Comparison of ENCODE assay signal across 1 cellular context in the genomic region with DNA sequence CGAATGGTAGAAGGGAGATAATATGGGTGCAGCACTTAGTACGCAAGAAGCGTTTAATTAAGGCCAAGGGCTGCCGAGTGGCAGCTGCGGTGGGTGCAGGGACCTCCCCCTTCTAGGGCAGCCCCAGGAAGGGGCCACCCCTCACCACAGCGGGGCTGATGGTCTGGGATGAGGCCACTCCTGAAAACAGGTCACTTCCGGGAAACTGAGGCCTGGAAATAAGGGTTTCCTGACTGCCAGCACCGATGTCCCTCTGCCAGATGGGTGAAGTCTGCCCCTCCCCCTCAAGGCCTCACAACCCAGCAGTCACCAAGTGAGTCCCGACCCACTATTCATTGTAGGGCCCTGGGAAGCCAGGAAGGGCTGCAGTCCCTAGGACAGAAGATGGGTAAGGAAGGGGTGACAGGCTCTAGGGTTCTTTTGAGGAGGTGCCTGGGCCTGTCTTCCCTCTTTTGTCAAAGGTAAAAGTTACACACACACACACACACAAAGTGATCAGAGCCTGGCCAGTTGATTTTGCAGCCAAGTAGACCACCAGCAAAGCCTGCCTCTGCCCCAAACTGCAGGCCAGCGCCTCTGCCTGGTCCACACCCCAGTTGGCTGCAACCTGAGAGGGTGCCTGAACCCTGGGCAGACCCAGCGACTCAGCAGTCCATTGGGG.
TF ChIP-seq lines count a peak whose summit lies in the region.

No MANE protein-coding gene starts in this region.

TF ChIP-seq in HepG2, 621 proteins besides CTCF, POLR2A, EP300 and RAD21 (continued from another document and continues in another):
- TF ChIP-seq, protein P1, sequence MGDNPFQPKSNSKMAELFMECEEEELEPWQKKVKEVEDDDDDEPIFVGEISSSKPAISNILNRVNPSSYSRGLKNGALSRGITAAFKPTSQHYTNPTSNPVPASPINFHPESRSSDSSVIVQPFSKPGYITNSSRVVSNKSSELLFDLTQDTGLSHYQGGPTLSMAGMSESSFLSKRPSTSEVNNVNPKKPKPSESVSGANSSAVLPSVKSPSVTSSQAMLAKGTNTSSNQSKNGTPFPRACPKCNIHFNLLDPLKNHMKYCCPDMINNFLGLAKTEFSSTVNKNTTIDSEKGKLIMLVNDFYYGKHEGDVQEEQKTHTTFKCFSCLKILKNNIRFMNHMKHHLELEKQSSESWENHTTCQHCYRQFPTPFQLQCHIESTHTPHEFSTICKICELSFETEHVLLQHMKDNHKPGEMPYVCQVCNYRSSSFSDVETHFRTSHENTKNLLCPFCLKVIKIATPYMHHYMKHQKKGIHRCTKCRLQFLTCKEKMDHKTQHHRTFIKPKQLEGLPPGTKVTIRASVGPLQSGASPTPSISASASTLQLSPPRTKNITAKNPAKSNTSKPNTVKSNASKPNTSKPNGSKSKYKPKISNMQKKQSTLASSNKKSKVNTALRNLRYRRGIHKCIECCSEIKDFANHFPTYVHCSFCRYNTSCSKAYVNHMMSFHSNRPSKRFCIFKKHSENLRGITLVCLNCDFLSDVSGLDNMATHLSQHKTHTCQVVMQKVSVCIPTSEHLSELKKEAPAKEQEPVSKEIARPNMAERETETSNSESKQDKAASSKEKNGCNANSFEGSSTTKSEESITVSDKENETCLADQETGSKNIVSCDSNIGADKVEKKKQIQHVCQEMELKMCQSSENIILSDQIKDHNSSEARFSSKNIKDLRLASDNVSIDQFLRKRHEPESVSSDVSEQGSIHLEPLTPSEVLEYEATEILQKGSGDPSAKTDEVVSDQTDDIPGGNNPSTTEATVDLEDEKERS (CRISPR knock-in tag; IDR thresholded peaks at IDR 0.05) = 0 out of 2 replicates have a peak, but pooled peaks have one; percentile 28
- TF ChIP-seq, protein P2, sequence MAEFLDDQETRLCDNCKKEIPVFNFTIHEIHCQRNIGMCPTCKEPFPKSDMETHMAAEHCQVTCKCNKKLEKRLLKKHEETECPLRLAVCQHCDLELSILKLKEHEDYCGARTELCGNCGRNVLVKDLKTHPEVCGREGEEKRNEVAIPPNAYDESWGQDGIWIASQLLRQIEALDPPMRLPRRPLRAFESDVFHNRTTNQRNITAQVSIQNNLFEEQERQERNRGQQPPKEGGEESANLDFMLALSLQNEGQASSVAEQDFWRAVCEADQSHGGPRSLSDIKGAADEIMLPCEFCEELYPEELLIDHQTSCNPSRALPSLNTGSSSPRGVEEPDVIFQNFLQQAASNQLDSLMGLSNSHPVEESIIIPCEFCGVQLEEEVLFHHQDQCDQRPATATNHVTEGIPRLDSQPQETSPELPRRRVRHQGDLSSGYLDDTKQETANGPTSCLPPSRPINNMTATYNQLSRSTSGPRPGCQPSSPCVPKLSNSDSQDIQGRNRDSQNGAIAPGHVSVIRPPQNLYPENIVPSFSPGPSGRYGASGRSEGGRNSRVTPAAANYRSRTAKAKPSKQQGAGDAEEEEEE (CRISPR knock-in tag; IDR thresholded peaks at IDR 0.05; ENCODE audit: borderline replicate concordance) = no peak
- TF ChIP-seq, protein P3, sequence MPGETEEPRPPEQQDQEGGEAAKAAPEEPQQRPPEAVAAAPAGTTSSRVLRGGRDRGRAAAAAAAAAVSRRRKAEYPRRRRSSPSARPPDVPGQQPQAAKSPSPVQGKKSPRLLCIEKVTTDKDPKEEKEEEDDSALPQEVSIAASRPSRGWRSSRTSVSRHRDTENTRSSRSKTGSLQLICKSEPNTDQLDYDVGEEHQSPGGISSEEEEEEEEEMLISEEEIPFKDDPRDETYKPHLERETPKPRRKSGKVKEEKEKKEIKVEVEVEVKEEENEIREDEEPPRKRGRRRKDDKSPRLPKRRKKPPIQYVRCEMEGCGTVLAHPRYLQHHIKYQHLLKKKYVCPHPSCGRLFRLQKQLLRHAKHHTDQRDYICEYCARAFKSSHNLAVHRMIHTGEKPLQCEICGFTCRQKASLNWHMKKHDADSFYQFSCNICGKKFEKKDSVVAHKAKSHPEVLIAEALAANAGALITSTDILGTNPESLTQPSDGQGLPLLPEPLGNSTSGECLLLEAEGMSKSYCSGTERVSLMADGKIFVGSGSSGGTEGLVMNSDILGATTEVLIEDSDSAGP (CRISPR knock-in tag; IDR thresholded peaks at IDR 0.05; ENCODE audit: borderline replicate concordance) = peak; percentile 77; the same call in 1 of the 2 replicates
- TF ChIP-seq ZNF629 (CRISPR knock-in tag; conservative IDR thresholded peaks at IDR 0.05) = no peak
- TF ChIP-seq SOX5 (CRISPR knock-in tag; IDR thresholded peaks at IDR 0.05; ENCODE audit: borderline replicate concordance) = no peak
- no peak for TF ChIP-seq HOXA5 (CRISPR knock-in tag; IDR thresholded peaks at IDR 0.05)
- no peak for TF ChIP-seq EED (CRISPR knock-in tag; IDR thresholded peaks at IDR 0.05)
- TF ChIP-seq, protein P4, sequence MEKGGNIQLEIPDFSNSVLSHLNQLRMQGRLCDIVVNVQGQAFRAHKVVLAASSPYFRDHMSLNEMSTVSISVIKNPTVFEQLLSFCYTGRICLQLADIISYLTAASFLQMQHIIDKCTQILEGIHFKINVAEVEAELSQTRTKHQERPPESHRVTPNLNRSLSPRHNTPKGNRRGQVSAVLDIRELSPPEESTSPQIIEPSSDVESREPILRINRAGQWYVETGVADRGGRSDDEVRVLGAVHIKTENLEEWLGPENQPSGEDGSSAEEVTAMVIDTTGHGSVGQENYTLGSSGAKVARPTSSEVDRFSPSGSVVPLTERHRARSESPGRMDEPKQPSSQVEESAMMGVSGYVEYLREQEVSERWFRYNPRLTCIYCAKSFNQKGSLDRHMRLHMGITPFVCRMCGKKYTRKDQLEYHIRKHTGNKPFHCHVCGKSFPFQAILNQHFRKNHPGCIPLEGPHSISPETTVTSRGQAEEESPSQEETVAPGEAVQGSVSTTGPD (CRISPR knock-in tag; IDR thresholded peaks at IDR 0.05) = no peak
- peak; percentile 8 for TF ChIP-seq ASH2L (IDR thresholded peaks at IDR 0.05; ENCODE audit: insufficient read length, low read depth, low read length)
- TF ChIP-seq, protein P5, sequence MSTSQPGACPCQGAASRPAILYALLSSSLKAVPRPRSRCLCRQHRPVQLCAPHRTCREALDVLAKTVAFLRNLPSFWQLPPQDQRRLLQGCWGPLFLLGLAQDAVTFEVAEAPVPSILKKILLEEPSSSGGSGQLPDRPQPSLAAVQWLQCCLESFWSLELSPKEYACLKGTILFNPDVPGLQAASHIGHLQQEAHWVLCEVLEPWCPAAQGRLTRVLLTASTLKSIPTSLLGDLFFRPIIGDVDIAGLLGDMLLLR (CRISPR knock-in tag; IDR thresholded peaks at IDR 0.05) = no peak
- no peak for TF ChIP-seq TEAD3 (CRISPR knock-in tag; optimal IDR thresholded peaks at IDR 0.05; ENCODE audit: borderline replicate concordance)
- TF ChIP-seq ZNF432 (CRISPR knock-in tag; IDR thresholded peaks at IDR 0.05; ENCODE audit: borderline replicate concordance) = no peak
- TF ChIP-seq, protein P6, sequence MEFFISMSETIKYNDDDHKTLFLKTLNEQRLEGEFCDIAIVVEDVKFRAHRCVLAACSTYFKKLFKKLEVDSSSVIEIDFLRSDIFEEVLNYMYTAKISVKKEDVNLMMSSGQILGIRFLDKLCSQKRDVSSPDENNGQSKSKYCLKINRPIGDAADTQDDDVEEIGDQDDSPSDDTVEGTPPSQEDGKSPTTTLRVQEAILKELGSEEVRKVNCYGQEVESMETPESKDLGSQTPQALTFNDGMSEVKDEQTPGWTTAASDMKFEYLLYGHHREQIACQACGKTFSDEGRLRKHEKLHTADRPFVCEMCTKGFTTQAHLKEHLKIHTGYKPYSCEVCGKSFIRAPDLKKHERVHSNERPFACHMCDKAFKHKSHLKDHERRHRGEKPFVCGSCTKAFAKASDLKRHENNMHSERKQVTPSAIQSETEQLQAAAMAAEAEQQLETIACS (CRISPR knock-in tag; IDR thresholded peaks at IDR 0.05) = no peak
- no peak for TF ChIP-seq GABPA (IDR thresholded peaks at IDR 0.05; ENCODE audit: low read depth, low read length)
- TF ChIP-seq GABPA (CRISPR knock-in tag; IDR thresholded peaks at IDR 0.05; ENCODE audit: low read depth) = no peak
- TF ChIP-seq TEAD2 (CRISPR knock-in tag; IDR thresholded peaks at IDR 0.05) = no peak
- TF ChIP-seq ZSCAN30 (CRISPR knock-in tag; IDR thresholded peaks at IDR 0.05) = no peak
- no peak for TF ChIP-seq ARNT2 (CRISPR knock-in tag; IDR thresholded peaks at IDR 0.05; ENCODE audit: low read depth)
- TF ChIP-seq ZNF326 (CRISPR knock-in tag; IDR thresholded peaks at IDR 0.05; ENCODE audit: borderline replicate concordance) = no peak
- no peak for TF ChIP-seq TSC22D2 (CRISPR knock-in tag; IDR thresholded peaks at IDR 0.05; ENCODE audit: borderline replicate concordance)
- TF ChIP-seq HOXA9 (CRISPR knock-in tag; IDR thresholded peaks at IDR 0.05; ENCODE audit: borderline replicate concordance) = no peak
- TF ChIP-seq RAD51 (IDR thresholded peaks at IDR 0.05; ENCODE audit: borderline replicate concordance) = no peak
- TF ChIP-seq HOXA3 (CRISPR knock-in tag; IDR thresholded peaks at IDR 0.05) = 0 out of 2 replicates have a peak, but pooled peaks have one; percentile 2
- no peak for TF ChIP-seq TRIM24 (CRISPR knock-in tag; IDR thresholded peaks at IDR 0.05)
- TF ChIP-seq GATAD1 (CRISPR knock-in tag; IDR thresholded peaks at IDR 0.05) = 0 out of 2 replicates have a peak, but pooled peaks have one; percentile 9
- 0 out of 2 replicates have a peak, but pooled peaks have one; percentile 38 for TF ChIP-seq ELF1 (CRISPR knock-in tag; IDR thresholded peaks at IDR 0.05)
- no peak for TF ChIP-seq ZNF543 (CRISPR knock-in tag; IDR thresholded peaks at IDR 0.05)
- TF ChIP-seq IKZF1 (IDR thresholded peaks at IDR 0.05) = no peak
- TF ChIP-seq, protein P7, sequence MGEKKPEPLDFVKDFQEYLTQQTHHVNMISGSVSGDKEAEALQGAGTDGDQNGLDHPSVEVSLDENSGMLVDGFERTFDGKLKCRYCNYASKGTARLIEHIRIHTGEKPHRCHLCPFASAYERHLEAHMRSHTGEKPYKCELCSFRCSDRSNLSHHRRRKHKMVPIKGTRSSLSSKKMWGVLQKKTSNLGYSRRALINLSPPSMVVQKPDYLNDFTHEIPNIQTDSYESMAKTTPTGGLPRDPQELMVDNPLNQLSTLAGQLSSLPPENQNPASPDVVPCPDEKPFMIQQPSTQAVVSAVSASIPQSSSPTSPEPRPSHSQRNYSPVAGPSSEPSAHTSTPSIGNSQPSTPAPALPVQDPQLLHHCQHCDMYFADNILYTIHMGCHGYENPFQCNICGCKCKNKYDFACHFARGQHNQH (CRISPR knock-in tag; IDR thresholded peaks at IDR 0.05) = no peak
- TF ChIP-seq, protein P8, sequence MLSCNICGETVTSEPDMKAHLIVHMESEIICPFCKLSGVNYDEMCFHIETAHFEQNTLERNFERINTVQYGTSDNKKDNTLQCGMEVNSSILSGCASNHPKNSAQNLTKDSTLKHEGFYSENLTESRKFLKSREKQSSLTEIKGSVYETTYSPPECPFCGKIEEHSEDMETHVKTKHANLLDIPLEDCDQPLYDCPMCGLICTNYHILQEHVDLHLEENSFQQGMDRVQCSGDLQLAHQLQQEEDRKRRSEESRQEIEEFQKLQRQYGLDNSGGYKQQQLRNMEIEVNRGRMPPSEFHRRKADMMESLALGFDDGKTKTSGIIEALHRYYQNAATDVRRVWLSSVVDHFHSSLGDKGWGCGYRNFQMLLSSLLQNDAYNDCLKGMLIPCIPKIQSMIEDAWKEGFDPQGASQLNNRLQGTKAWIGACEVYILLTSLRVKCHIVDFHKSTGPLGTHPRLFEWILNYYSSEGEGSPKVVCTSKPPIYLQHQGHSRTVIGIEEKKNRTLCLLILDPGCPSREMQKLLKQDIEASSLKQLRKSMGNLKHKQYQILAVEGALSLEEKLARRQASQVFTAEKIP (CRISPR knock-in tag; IDR thresholded peaks at IDR 0.05; ENCODE audit: borderline replicate concordance) = no peak
- 0 out of 2 replicates have a peak, but pooled peaks have one; percentile 15 for TF ChIP-seq KAT8 (CRISPR knock-in tag; IDR thresholded peaks at IDR 0.05)
- peak; percentile 8; the same call in 1 of the 2 replicates for TF ChIP-seq NR2C2 (CRISPR knock-in tag; IDR thresholded peaks at IDR 0.05; ENCODE audit: borderline replicate concordance)
- TF ChIP-seq, protein P9, sequence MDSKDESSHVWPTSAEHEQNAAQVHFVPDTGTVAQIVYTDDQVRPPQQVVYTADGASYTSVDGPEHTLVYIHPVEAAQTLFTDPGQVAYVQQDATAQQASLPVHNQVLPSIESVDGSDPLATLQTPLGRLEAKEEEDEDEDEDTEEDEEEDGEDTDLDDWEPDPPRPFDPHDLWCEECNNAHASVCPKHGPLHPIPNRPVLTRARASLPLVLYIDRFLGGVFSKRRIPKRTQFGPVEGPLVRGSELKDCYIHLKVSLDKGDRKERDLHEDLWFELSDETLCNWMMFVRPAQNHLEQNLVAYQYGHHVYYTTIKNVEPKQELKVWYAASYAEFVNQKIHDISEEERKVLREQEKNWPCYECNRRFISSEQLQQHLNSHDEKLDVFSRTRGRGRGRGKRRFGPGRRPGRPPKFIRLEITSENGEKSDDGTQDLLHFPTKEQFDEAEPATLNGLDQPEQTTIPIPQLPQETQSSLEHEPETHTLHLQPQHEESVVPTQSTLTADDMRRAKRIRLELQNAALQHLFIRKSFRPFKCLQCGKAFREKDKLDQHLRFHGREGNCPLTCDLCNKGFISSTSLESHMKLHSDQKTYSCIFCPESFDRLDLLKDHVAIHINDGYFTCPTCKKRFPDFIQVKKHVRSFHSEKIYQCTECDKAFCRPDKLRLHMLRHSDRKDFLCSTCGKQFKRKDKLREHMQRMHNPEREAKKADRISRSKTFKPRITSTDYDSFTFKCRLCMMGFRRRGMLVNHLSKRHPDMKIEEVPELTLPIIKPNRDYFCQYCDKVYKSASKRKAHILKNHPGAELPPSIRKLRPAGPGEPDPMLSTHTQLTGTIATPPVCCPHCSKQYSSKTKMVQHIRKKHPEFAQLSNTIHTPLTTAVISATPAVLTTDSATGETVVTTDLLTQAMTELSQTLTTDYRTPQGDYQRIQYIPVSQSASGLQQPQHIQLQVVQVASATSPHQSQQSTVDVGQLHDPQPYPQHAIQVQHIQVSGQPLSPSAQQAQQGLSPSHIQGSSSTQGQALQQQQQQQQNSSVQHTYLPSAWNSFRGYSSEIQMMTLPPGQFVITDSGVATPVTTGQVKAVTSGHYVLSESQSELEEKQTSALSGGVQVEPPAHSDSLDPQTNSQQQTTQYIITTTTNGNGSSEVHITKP (CRISPR knock-in tag; IDR thresholded peaks at IDR 0.05; ENCODE audit: low read depth) = no peak
- TF ChIP-seq, protein P10, sequence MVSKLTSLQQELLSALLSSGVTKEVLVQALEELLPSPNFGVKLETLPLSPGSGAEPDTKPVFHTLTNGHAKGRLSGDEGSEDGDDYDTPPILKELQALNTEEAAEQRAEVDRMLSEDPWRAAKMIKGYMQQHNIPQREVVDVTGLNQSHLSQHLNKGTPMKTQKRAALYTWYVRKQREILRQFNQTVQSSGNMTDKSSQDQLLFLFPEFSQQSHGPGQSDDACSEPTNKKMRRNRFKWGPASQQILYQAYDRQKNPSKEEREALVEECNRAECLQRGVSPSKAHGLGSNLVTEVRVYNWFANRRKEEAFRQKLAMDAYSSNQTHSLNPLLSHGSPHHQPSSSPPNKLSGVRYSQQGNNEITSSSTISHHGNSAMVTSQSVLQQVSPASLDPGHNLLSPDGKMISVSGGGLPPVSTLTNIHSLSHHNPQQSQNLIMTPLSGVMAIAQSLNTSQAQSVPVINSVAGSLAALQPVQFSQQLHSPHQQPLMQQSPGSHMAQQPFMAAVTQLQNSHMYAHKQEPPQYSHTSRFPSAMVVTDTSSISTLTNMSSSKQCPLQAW (CRISPR knock-in tag; IDR thresholded peaks at IDR 0.05) = no peak
- no peak for TF ChIP-seq ZSCAN25 (CRISPR knock-in tag; IDR thresholded peaks at IDR 0.05)
- TF ChIP-seq FOXM1 (CRISPR knock-in tag; IDR thresholded peaks at IDR 0.05) = no peak
